22 cellular contexts compared by ENCODE assay signal in genomic region chr9:134061019-134061687, GRCh38. TPM values are rescaled to one million over a fixed set of nuclear protein-coding genes. Genes with fewer than 3 reads are reported as not detected.
DNase-seq lines count a peak whose midpoint lies in the region; ATAC-seq and TF ChIP-seq lines count a peak whose summit lies in the region.
"Had no signal": no experiment of that assay in that cellular context is flagged by ENCODE, and none has a peak within 500 bp of the region (broad histone marks: within the 10 kb centered on the region; RNA-seq: fewer than 3 reads in every experiment).

No MANE protein-coding gene starts in this region.

- H3K4me1 Mint-ChIP-seq in WTC11 = peaks cover 42% of the 10 kb centered on the region

- no peaks in the 10 kb centered on the region for H3K27me3 Mint-ChIP-seq in WTC11 (ENCODE audit: low read depth)
- H3K27me3 Mint-ChIP-seq: naive thymus-derived CD8-positive, alpha-beta T cell had no signal

- no peak for TF ChIP-seq POLR2A in gastrocnemius medialis (IDR thresholded peaks at IDR 0.05)

- H3K36me3 Mint-ChIP-seq in WTC11 = no peaks in the 10 kb centered on the region
- H3K36me3 Mint-ChIP-seq: naive thymus-derived CD8-positive, alpha-beta T cell had no signal

- peak overlapping the region in 1 of 4 donors; percentile 44 for H3K4me3 ChIP-seq in gastrocnemius medialis
- H3K4me3 ChIP-seq: body of pancreas, gastroesophageal sphincter, lung had no signal

- intact Hi-C loops in gastrocnemius medialis (cut with DNase I; ENCODE audit: low total_unique reads) = loop anchor here (5.0 kb wide), 1 partner anchor 1066 kb away; no protein-coding TSS in a partner anchor

- H3K9me3 ChIP-seq in gastrocnemius medialis = no peaks in the 10 kb centered on the region
- H3K9me3 ChIP-seq: body of pancreas, gastroesophageal sphincter had no signal

- H3K4me3 Mint-ChIP-seq in WTC11 = no peak overlapping the region

- H3K27ac ChIP-seq in RWPE1 (peak overlapping the region; percentile 96), gastrocnemius medialis (peak overlapping the region; percentile 76 to 83 (median 78))
- H3K27ac ChIP-seq: gastroesophageal sphincter had no signal

- H3K27ac Mint-ChIP-seq in WTC11 = no peak overlapping the region

- H3K9me3 Mint-ChIP-seq in WTC11 = no peaks in the 10 kb centered on the region
- H3K9me3 Mint-ChIP-seq: naive thymus-derived CD8-positive, alpha-beta T cell had no signal

- H3K4me1 ChIP-seq in gastrocnemius medialis = peaks cover 94 to 100% of the 10 kb centered on the region in 2 donors

- in situ Hi-C loops in gastrocnemius medialis (cut with MboI; ENCODE audit: low sequenced_read_pairs in 4 of 4) = no loop called here

- DNase-seq in D341Med (ENCODE audit: low spot score) = peak; percentile 30
- no peak for DNase-seq in RWPE1 (ENCODE audit: low spot score)
- DNase-seq in iPS-NIHi11 (ENCODE audit: low spot score) = peak; percentile 4
- no peak for DNase-seq in gastrocnemius medialis
- no peak for DNase-seq in WTC11 (ENCODE audit: low spot score)
- DNase-seq in UCSD-AML1 (lab: John Stamatoyannopoulos, UW; ENCODE audit: unreplicated experiment) = no peak
- DNase-seq: activated CD4-positive, alpha-beta T cell treated with anti-CD3 and anti-CD28 coated beads for 4 hours; AML-193; erythroblast; GOT3; KBM-7; naive thymus-derived CD8-positive, alpha-beta T cell; NCI-H1048; NCI-H2107; NCI-H526; SIG-M5; stimulated activated CD4-positive, alpha-beta T cell treated with anti-CD3 and anti-CD28 coated beads, Interleukin-2, amount 100 ng/mL, for 24 hours; T-helper 9 cell had no signal

- no peak for ATAC-seq in gastrocnemius medialis
- no peak for ATAC-seq in WTC11
- no peak for ATAC-seq in HG03108 (IDR thresholded peaks at IDR 0.05; ENCODE audit: unreplicated experiment)
- ATAC-seq: body of pancreas; gastroesophageal sphincter; naive thymus-derived CD8-positive, alpha-beta T cell had no signal

- POLR2A ChIA-PET in RWPE1 (lab: Yijun Ruan, JAX; ENCODE audit: low non-redundant PET) = no interaction called here
- POLR2A ChIA-PET in WTC11 (lab: Charles Lee) = interaction anchor here (0.6 kb wide), 1 partner anchor 345 kb away, joined by 3 read pairs; no protein-coding TSS in a partner anchor

- no peaks in the 10 kb centered on the region for H3K27me3 ChIP-seq in gastrocnemius medialis
- H3K27me3 ChIP-seq: body of pancreas, gastroesophageal sphincter had no signal

- H3K36me3 ChIP-seq in gastrocnemius medialis = no peaks in the 10 kb centered on the region
- H3K36me3 ChIP-seq: gastroesophageal sphincter had no signal

- CTCF ChIA-PET in RWPE1 (lab: Yijun Ruan, JAX) (interaction anchor here (0.5 to 0.6 kb wide), 3 partner anchors 10 to 103 kb away, joined by 3 to 4 read pairs (median 4); partner anchors contain the start of gene RNU6ATAC), WTC11 (lab: Charles Lee) (no interaction called here)

- TF ChIP-seq CTCF in RWPE1 (conservative IDR thresholded peaks at IDR 0.05; ENCODE audit: low read depth) = no peak
- no peak for TF ChIP-seq CTCF in gastrocnemius medialis (IDR thresholded peaks at IDR 0.05 in 4 of 5, conservative IDR thresholded peaks at IDR 0.05 in 1 of 5)
- no peak for TF ChIP-seq CTCF in WTC11 (IDR thresholded peaks at IDR 0.05)

TF ChIP-seq in WTC11, 78 proteins besides CTCF, POLR2A, EP300 and RAD21 (continues in another document):
- TF ChIP-seq ZNF425 (CRISPR knock-in tag; conservative IDR thresholded peaks at IDR 0.05) = no peak
- TF ChIP-seq AFF4 (CRISPR knock-in tag; IDR thresholded peaks at IDR 0.05; ENCODE audit: borderline replicate concordance) = no peak
- TF ChIP-seq OVOL2 (CRISPR knock-in tag; IDR thresholded peaks at IDR 0.05; ENCODE audit: borderline replicate concordance) = no peak
- no peak for TF ChIP-seq STAT6 (CRISPR knock-in tag; conservative IDR thresholded peaks at IDR 0.05; ENCODE audit: low read depth)
- TF ChIP-seq CREB1 (CRISPR knock-in tag; IDR thresholded peaks at IDR 0.05) = no peak
- TF ChIP-seq CBFB (CRISPR knock-in tag; IDR thresholded peaks at IDR 0.05; ENCODE audit: low read depth) = no peak
- TF ChIP-seq MYBL2 (CRISPR knock-in tag; IDR thresholded peaks at IDR 0.05) = no peak
- no peak for TF ChIP-seq NFE2L1 (CRISPR knock-in tag; IDR thresholded peaks at IDR 0.05)
- TF ChIP-seq E2F4 (CRISPR knock-in tag; IDR thresholded peaks at IDR 0.05; ENCODE audit: borderline replicate concordance, low read depth) = no peak

RNA-seq across cellular contexts. Expression of gene BRD3, which starts 6.7 kb away (rescaled TPM):
- total RNA-seq in gastrocnemius medialis (10 to 100 TPM; 10.8 to 21.5 (median 16.5) TPM), WTC11 (2021) (100 to 108 TPM (median 105 TPM) in 3 replicates)

RNA-seq across cellular contexts. Expression of gene BRD3OS, which starts 35.9 kb away (rescaled TPM):
- total RNA-seq in gastrocnemius medialis (1 to 10 TPM in 3 of 4 donors, under 1 TPM in 1; 0.76 to 9.3 (median 5.8) TPM), WTC11 (2021) (16.2 to 16.9 TPM (median 16.6 TPM) in 3 replicates)

Comparison
In these comparisons a context has a peak if more than half of its experiments do, and no peak if none do; other contexts are left out.
1. DNase-seq: peak in D341Med (single experiment) and iPS-NIHi11 (single experiment); none in RWPE1 (single experiment), gastrocnemius medialis (0 of 2), WTC11 (single experiment) and UCSD-AML1 (single experiment).